Comparison of ENCODE assay signal across 6 cellular contexts in the genomic region with DNA sequence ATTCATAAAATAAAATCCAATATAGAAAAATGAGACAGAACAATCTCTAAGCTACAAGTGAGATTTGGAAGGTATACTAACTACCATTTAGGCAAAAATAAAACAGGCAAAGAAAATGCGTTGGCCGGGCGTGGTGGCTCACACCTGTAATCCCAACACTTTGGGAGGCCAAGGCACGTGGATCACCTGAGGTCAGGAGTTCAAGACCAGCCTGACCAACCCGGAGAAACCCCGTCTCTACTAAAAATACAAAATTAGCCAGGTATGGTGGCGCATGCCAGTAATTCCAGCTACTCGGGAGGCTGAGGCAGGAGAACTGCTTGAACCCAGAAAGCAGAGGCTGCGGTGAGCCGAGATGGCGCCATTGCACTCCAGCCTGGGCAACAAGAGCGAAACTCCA. TPM values are rescaled to one million over a fixed set of nuclear protein-coding genes. Genes with fewer than 3 reads are reported as not detected.
DNase-seq lines count a peak whose midpoint lies in the region; ATAC-seq, FAIRE-seq and TF ChIP-seq lines count a peak whose summit lies in the region.
"Not testable (repeated sequence)": the region's sequence is repeated elsewhere in the genome, so short reads cannot be mapped to it uniquely, and the experiment has no call there.

No MANE protein-coding gene starts in this region.

- H3K36me3 Mint-ChIP-seq in CD4-positive, CD25-positive, alpha-beta regulatory T cell = peaks cover 57% of the 10 kb centered on the region
- H3K36me3 Mint-ChIP-seq in central memory CD8-positive, alpha-beta T cell (ENCODE audit: insufficient read depth) = peaks cover 42% of the 10 kb centered on the region
- peaks cover 79% of the 10 kb centered on the region for H3K36me3 Mint-ChIP-seq in nephron progenitor cell (ENCODE audit: low read depth)

- H3K4me2 ChIP-seq in HepG2 (ENCODE audit: low read depth, low read length) = not testable (repeated sequence)

- not testable (repeated sequence) for BruUV-seq in HepG2 (replicated peaks; lab: Mats Ljungman, UMichigan)

- intact Hi-C loops in esophagus muscularis mucosa (cut with DNase I); HepG2 (cut with micrococcal nuclease; ENCODE audit: unreplicated experiment); right lobe of liver (cut with DNase I): not testable (repeated sequence)

- not testable (repeated sequence) for TF ChIP-seq POLR2A in esophagus muscularis mucosa (IDR thresholded peaks at IDR 0.05; ENCODE audit: low read depth); HepG2 (IDR thresholded peaks at IDR 0.05; ENCODE audit: insufficient read depth in 1 of 2, low read depth in 2 of 2, low read length in 2 of 2); right lobe of liver (IDR thresholded peaks at IDR 0.05)

- peaks cover 16 to 34% (median 20%) of the 10 kb centered on the region in 4 donors for H3K4me1 Mint-ChIP-seq in CD4-positive, CD25-positive, alpha-beta regulatory T cell
- H3K4me1 Mint-ChIP-seq in central memory CD8-positive, alpha-beta T cell = peaks cover 23% of the 10 kb centered on the region
- peaks cover 28% of the 10 kb centered on the region for H3K4me1 Mint-ChIP-seq in nephron progenitor cell

- TF ChIP-seq CTCF in esophagus muscularis mucosa (IDR thresholded peaks at IDR 0.05); HepG2 (CRISPR knock-in tag; IDR thresholded peaks at IDR 0.05); right lobe of liver (IDR thresholded peaks at IDR 0.05); nephron progenitor cell (IDR thresholded peaks at IDR 0.05): not testable (repeated sequence)

- not testable (repeated sequence) for H3K4me1 ChIP-seq in CD4-positive, CD25-positive, alpha-beta regulatory T cell (ENCODE audit: control insufficient read depth, insufficient read depth, low read length, poor library complexity, severe bottlenecking)
- H3K4me1 ChIP-seq in esophagus muscularis mucosa (peaks cover 6 to 28% (median 16%) of the 10 kb centered on the region in 4 donors), HepG2 (ENCODE audit: insufficient read depth, low read length) (peaks cover 53% of the 10 kb centered on the region), right lobe of liver (peaks cover 0 to 67% (median 18%) of the 10 kb centered on the region in 4 donors)

- TF ChIP-seq EP300 in esophagus muscularis mucosa (IDR thresholded peaks at IDR 0.05); HepG2 (IDR thresholded peaks at IDR 0.05; ENCODE audit: low read depth in 2 of 2, low read length in 2 of 2); HepG2 (CRISPR knock-in tag; IDR thresholded peaks at IDR 0.05; ENCODE audit: borderline replicate concordance): not testable (repeated sequence)

- not testable (repeated sequence) for H2AFZ ChIP-seq in HepG2 (ENCODE audit: low read length)

- H3K9me3 Mint-ChIP-seq in CD4-positive, CD25-positive, alpha-beta regulatory T cell; central memory CD8-positive, alpha-beta T cell; nephron progenitor cell: not testable (repeated sequence)

- peak overlapping the region in 2 of 3 donors; percentile 7 to 35 for H3K27ac Mint-ChIP-seq in CD4-positive, CD25-positive, alpha-beta regulatory T cell
- H3K27ac Mint-ChIP-seq in central memory CD8-positive, alpha-beta T cell (ENCODE audit: low read depth) = peak overlapping the region; percentile 53
- peak overlapping the region; percentile 45 for H3K27ac Mint-ChIP-seq in nephron progenitor cell

- in situ Hi-C loops in HepG2 (cut with HindIII; ENCODE audit: extremely low pct_ligation_motif_present, low pct_unique_long_range_greater_than_20kb) = not testable (repeated sequence)

- peaks cover 53% of the 10 kb centered on the region for H3K36me3 ChIP-seq in CD4-positive, CD25-positive, alpha-beta regulatory T cell (ENCODE audit: control insufficient read depth, insufficient read depth, low read length)
- H3K36me3 ChIP-seq in esophagus muscularis mucosa = peaks cover 0 to 79% (median 33%) of the 10 kb centered on the region in 4 donors
- H3K36me3 ChIP-seq in HepG2 (replicated peaks in 1 of 2; ENCODE audit: control insufficient read depth in 1 of 2, insufficient read depth in 2 of 2, low read length in 2 of 2) = peaks cover 10 to 29% of the 10 kb centered on the region in 2 experiments
- not testable (repeated sequence) for H3K36me3 ChIP-seq in right lobe of liver

- DNase-seq in CD4-positive, CD25-positive, alpha-beta regulatory T cell; central memory CD8-positive, alpha-beta T cell (ENCODE audit: low spot score in 2 of 2); HepG2 (ENCODE audit: low spot score); right lobe of liver; nephron progenitor cell: not testable (repeated sequence)
- peak; percentile 14 for DNase-seq in esophagus muscularis mucosa (ENCODE audit: extremely low spot score)

- TF ChIP-seq RAD21 in HepG2 (CRISPR knock-in tag; IDR thresholded peaks at IDR 0.05) = peak; percentile 26; the same call in 1 of the 2 replicates

- not testable (repeated sequence) for H3K4me3 ChIP-seq in CD4-positive, CD25-positive, alpha-beta regulatory T cell (ENCODE audit: low read depth, low read length); esophagus muscularis mucosa; HepG2 (replicated peaks in 1 of 3; ENCODE audit: insufficient read depth in 1 of 3, low read depth in 2 of 3, low read length in 3 of 3); right lobe of liver

- POLR2A ChIA-PET in HepG2 (lab: Yijun Ruan, JAX) = not testable (repeated sequence)

- peaks cover 55% of the 10 kb centered on the region for H3K79me2 ChIP-seq in HepG2 (ENCODE audit: insufficient read depth, low read length)

- WGBS in esophagus muscularis mucosa = 91% methylated on average over 12 of the region's 12 CpGs
- 90% methylated on average over 12 of the region's 12 CpGs for WGBS in HepG2 (ENCODE audit: low lambda C conversion rate)
- WGBS in right lobe of liver (ENCODE audit: insufficient coverage, low coverage, low lambda C conversion rate, missing lambda C conversion rate) = 89% methylated on average over 10 of the region's 12 CpGs

- not testable (repeated sequence) for H3K9me3 ChIP-seq in CD4-positive, CD25-positive, alpha-beta regulatory T cell (ENCODE audit: control insufficient read depth in 2 of 2, low read length in 2 of 2); esophagus muscularis mucosa; HepG2 (ENCODE audit: low read length); right lobe of liver

- H3K27me3 Mint-ChIP-seq in CD4-positive, CD25-positive, alpha-beta regulatory T cell; central memory CD8-positive, alpha-beta T cell; nephron progenitor cell (ENCODE audit: low read depth, poor library complexity): not testable (repeated sequence)

- H3K9ac ChIP-seq in HepG2 (ENCODE audit: insufficient read depth, low read depth, low read length) = not testable (repeated sequence)

- H4K20me1 ChIP-seq in HepG2 (ENCODE audit: insufficient read depth, low read length) = not testable (repeated sequence)

- H3K27me3 ChIP-seq in CD4-positive, CD25-positive, alpha-beta regulatory T cell (ENCODE audit: control insufficient read depth, insufficient read depth, low read length); esophagus muscularis mucosa; HepG2 (ENCODE audit: control insufficient read depth in 1 of 2, insufficient read depth in 2 of 2, low read length in 2 of 2); right lobe of liver: not testable (repeated sequence)

- H3K27ac ChIP-seq in CD4-positive, CD25-positive, alpha-beta regulatory T cell (ENCODE audit: insufficient read depth, low read length, poor library complexity, severe bottlenecking); esophagus muscularis mucosa (replicated peaks in 1 of 4); HepG2 (ENCODE audit: extremely low read length, insufficient read depth, low read length): not testable (repeated sequence)
- peak overlapping the region; percentile 18 to 85 (median 39) for H3K27ac ChIP-seq in right lobe of liver

- ATAC-seq in CD4-positive, CD25-positive, alpha-beta regulatory T cell (ENCODE audit: low read depth in 2 of 2); central memory CD8-positive, alpha-beta T cell (replicated peaks; ENCODE audit: extremely low read depth, poor library complexity, severe bottlenecking); HepG2; right lobe of liver: not testable (repeated sequence)

- CTCF ChIA-PET in HepG2 (lab: Yijun Ruan, JAX; ENCODE audit: low intra/inter-chr PET ratio, low total read pairs) = not testable (repeated sequence)

- H3K4me3 Mint-ChIP-seq in CD4-positive, CD25-positive, alpha-beta regulatory T cell; central memory CD8-positive, alpha-beta T cell; nephron progenitor cell: not testable (repeated sequence)

- FAIRE-seq in HepG2 (lab: Jason Lieb, UNC) = not testable (repeated sequence)

RNA-seq across cellular contexts. Expression of a gene that starts 13.5 kb away (rescaled TPM):
- total RNA-seq in CD4-positive, CD25-positive, alpha-beta regulatory T cell = 57.2 TPM
- polyA plus RNA-seq in CD4-positive, CD25-positive, alpha-beta regulatory T cell = 100 to 1,000 TPM; 186 to 214 (median 193) TPM
- total RNA-seq in esophagus muscularis mucosa (100 to 1,000 TPM in 1 of 4 donors, 10 to 100 TPM in 3; 56.9 to 122 (median 95.1) TPM), HepG2 (2016; rRNA removed; fragmentation: Illumina TruSeq; extraction: Trizol) (201 and 272 TPM in 2 replicates), right lobe of liver (10 to 100 TPM; 37.5 to 97.0 (median 57.6) TPM)
- total RNA-seq in HepG2 (2016; cell fraction: cytosol; rRNA removed; fragmentation: Illumina TruSeq; extraction: Trizol; ENCODE audit: low read depth) = 111 and 117 TPM in 2 replicates
- total RNA-seq in HepG2 (2016; cell fraction: insoluble cytoplasmic fraction; rRNA removed; fragmentation: Illumina TruSeq; extraction: Trizol) = 197 and 297 TPM in 2 replicates
- total RNA-seq in HepG2 (2016; cell fraction: membrane; rRNA removed; fragmentation: Illumina TruSeq; extraction: Trizol) = 232 and 238 TPM in 2 replicates
- 71.7 and 82.5 TPM in 2 replicates for total RNA-seq in HepG2 (2016; cell fraction: nucleus; rRNA removed; fragmentation: Illumina TruSeq; extraction: Trizol)
- polyA plus RNA-seq in HepG2 (2011; rRNA removed) = 122 and 155 TPM in 2 replicates
- polyA plus RNA-seq in HepG2 (2011; cell fraction: cytosol; rRNA removed) = 137 and 167 TPM in 2 replicates
- 30.5 and 38.2 TPM in 2 replicates for polyA plus RNA-seq in HepG2 (2011; cell fraction: nucleus; rRNA removed)
- 187 and 191 TPM in 2 replicates for polyA plus RNA-seq in HepG2 (2012)
- polyA plus RNA-seq in HepG2 (2016; cell fraction: cytosol; fragmentation: Illumina TruSeq; extraction: Trizol; ENCODE audit: low read depth) = 119 TPM in 2 replicates
- 279 and 314 TPM in 2 replicates for polyA plus RNA-seq in HepG2 (2016; cell fraction: insoluble cytoplasmic fraction; fragmentation: Illumina TruSeq; extraction: Trizol; ENCODE audit: low read depth)
- 211 and 215 TPM in 2 replicates for polyA plus RNA-seq in HepG2 (2016; cell fraction: membrane; fragmentation: Illumina TruSeq; extraction: Trizol; ENCODE audit: low read depth)
- 118 and 123 TPM in 2 replicates for polyA plus RNA-seq in HepG2 (2016; cell fraction: nucleus; fragmentation: Illumina TruSeq; extraction: Trizol; ENCODE audit: insufficient read depth, low read depth)
- polyA minus RNA-seq in HepG2 (2011; rRNA and poly(A)+ RNA removed; ENCODE audit: low replicate concordance) = 66.1 and 73.1 TPM in 2 replicates
- 41.1 and 44.7 TPM in 2 replicates for polyA minus RNA-seq in HepG2 (2011; cell fraction: cytosol; rRNA and poly(A)+ RNA removed)
- polyA minus RNA-seq in HepG2 (2011; cell fraction: nucleus; rRNA and poly(A)+ RNA removed) = 22.7 and 28.1 TPM in 2 replicates
